In the genomic region with DNA sequence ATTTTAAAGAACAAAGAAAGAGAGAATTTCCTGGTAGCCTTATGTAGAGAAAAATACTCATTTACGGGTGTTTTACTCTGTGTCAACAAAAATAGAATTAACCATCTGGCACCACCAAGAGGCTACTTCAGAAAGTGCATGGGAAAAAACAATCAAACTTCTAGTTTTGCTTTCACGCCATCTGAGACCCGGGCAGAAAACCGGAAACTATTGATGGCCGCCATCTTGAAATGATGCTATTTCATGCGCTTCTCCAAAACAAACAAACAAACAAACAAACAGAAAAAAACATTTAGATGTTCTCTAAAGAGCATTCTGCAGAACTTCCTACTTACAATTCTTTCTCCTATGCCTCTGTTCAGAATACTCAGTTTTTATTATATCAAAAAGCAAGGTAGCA, we compare ENCODE assay signal across 8 cellular contexts. TPM values are rescaled to one million over a fixed set of nuclear protein-coding genes. Genes with fewer than 3 reads are reported as not detected.
DNase-seq lines count a peak whose midpoint lies in the region; ATAC-seq and TF ChIP-seq lines count a peak whose summit lies in the region.

No MANE protein-coding gene starts in this region.

- peak; percentile 81 for ATAC-seq in GM19455 (IDR thresholded peaks at IDR 0.05; ENCODE audit: unreplicated experiment)

- no TSS peak for BruUV-seq in PC-9 (replicated peaks; lab: Mats Ljungman, UMichigan)

- no peaks in the 10 kb centered on the region for H3K4me1 ChIP-seq in PC-9 (replicated peaks; ENCODE audit: insufficient read depth)

- H3K4me3 ChIP-seq in PC-9: no peak overlapping the region
- no peak overlapping the region for H3K4me3 ChIP-seq in fibroblast of mammary gland (ENCODE audit: control insufficient read depth, low read depth, low read length)

- H3K9me2 ChIP-seq in PC-9 (ENCODE audit: insufficient read depth): no peaks in the 10 kb centered on the region

- POLR2A ChIA-PET in PC-9 (lab: Charles Lee; ENCODE audit: unreplicated experiment): no interaction called here

- H4K20me1 ChIP-seq in PC-9 (ENCODE audit: insufficient read depth): no peaks in the 10 kb centered on the region

- peak; percentile 13 for DNase-seq in DMS153 treated with DMSO at 0.1 percent for 48 hours (lab: John Stamatoyannopoulos, UW; ENCODE audit: unreplicated experiment)
- peak; percentile 33 for DNase-seq in HS-5 (ENCODE audit: low read depth)
- DNase-seq in PC-9: no peak
- peak; percentile 65 for DNase-seq in fibroblast of mammary gland (ENCODE audit: low read depth)
- DNase-seq in pons (ENCODE audit: low spot score): peak; percentile 47
- DNase-seq in midbrain (lab: John Stamatoyannopoulos, UW): no peak
- no peak for DNase-seq in activated CD8-positive, alpha-beta memory T cell treated with anti-CD3 and anti-CD28 coated beads, Interleukin-2, amount 50 U/mL, for 48 hours

- CTCF ChIA-PET in PC-9 (lab: Charles Lee): no interaction called here

- no peaks in the 10 kb centered on the region for H3K36me3 ChIP-seq in PC-9 (ENCODE audit: low read depth)

- H3K27ac ChIP-seq in PC-9: no peak overlapping the region

- H3K9me3 ChIP-seq in PC-9 (ENCODE audit: insufficient read depth, low read depth): no peaks in the 10 kb centered on the region

- H3F3A ChIP-seq in PC-9 (ENCODE audit: insufficient read depth, low read depth): no peaks in the 10 kb centered on the region

- TF ChIP-seq CTCF in PC-9 (conservative IDR thresholded peaks at IDR 0.05): 0 out of 2 replicates have a peak, but pooled peaks have one; percentile 41
- TF ChIP-seq CTCF in fibroblast of mammary gland (conservative IDR thresholded peaks at IDR 0.05; ENCODE audit: control insufficient read depth, insufficient read depth, low read depth, low read length): peak; percentile 67

- H2AFZ ChIP-seq in PC-9: no peak overlapping the region

- intact Hi-C loops in PC-9 (cut with micrococcal nuclease; ENCODE audit: unreplicated experiment): loop anchor here (5.0 kb wide), 1 partner anchor 1026 kb away; no protein-coding TSS in a partner anchor

- H3K27me3 ChIP-seq in PC-9 (ENCODE audit: insufficient read depth, low read depth): no peaks in the 10 kb centered on the region

- H3K79me2 ChIP-seq in PC-9 (ENCODE audit: low read depth): no peaks in the 10 kb centered on the region

- no peak overlapping the region for H3K4me2 ChIP-seq in PC-9

RNA-seq across cellular contexts. Expression of gene SYNPR, which starts 49.4 kb away (rescaled TPM):
- total RNA-seq in PC-9 (2021): not detected in 2 replicates

Comparison
In these comparisons a context has a peak if more than half of its experiments do, and no peak if none do; other contexts are left out.
1. DNase-seq: peak in DMS153 treated with DMSO at 0.1 percent for 48 hours (single experiment), HS-5 (single experiment), fibroblast of mammary gland (single experiment) and pons (single experiment); none in PC-9 (0 of 2), midbrain (single experiment) and activated CD8-positive, alpha-beta memory T cell treated with anti-CD3 and anti-CD28 coated beads, Interleukin-2, amount 50 U/mL, for 48 hours (single experiment).